ENCODE assay signal across 9 cellular contexts in the genomic region with DNA sequence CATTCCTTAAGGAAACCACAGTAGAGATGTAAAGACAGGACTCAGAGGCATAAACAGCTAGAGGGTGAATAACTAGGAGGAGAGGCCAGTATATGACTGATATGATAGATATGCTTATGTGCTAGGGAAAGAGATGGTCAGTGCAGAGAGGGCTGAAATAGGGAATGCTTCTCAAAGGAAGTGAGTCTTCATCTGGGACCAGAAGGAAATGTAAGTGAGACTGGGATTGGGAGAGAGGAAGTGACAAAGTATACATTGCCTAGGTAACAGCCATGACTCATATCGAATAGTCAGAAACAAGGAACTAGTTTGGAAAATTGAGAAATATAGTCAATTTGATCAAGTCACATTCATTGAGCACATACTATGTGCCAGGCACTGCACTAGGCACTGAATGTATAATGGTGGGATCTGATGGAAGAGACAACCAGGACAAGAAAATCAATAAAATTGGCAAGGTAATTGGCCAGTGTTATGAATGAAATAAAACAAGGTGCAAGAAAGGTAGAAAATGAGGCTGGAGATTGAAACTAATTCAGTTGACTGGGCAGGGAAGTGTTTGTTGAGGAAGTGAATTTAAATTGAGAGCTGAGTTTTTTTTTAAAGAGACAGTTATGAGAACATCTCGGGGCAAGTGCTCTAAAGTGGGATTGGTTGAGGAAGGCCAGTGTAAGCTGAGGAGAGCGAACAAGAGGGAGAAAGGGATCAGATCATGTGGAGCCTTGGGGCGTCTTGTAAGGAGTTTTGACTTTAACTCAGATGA. TPM values are rescaled to one million over a fixed set of nuclear protein-coding genes. Genes with fewer than 3 reads are reported as not detected.
DNase-seq lines count a peak whose midpoint lies in the region; ATAC-seq lines count a peak whose summit lies in the region.
"Had no signal": no experiment of that assay in that cellular context is flagged by ENCODE, and none has a peak within 500 bp of the region (broad histone marks: within the 10 kb centered on the region; RNA-seq: fewer than 3 reads in every experiment).

No MANE protein-coding gene starts in this region.

- H3K9ac ChIP-seq in BLaER1 treated with 17β-estradiol and CSF1 and Interleukin-3, amounts not matched to agents 10 nM and 100 nM, result no peak overlapping the region

- peak overlapping the region; percentile 35 for H3K4me3 Mint-ChIP-seq in activated CD4-positive, alpha-beta memory T cell treated with anti-CD3 and anti-CD28 coated beads, Interleukin-2, amount 10 ng/mL, durations not matched to agents 7 days and 5 days

- peak overlapping the region; percentile 20 to 85 (median 55); a peak in 19 of 22 replicates for H3K4me2 ChIP-seq in BLaER1 treated with 17β-estradiol and CSF1 and Interleukin-3, amounts not matched to agents 10 nM and 100 nM

- no peak overlapping the region for H3K4me3 ChIP-seq in BLaER1 treated with 17β-estradiol and CSF1 and Interleukin-3, amounts not matched to agents 10 nM and 100 nM

- peaks cover 76% of the 10 kb centered on the region for H3K4me1 Mint-ChIP-seq in activated CD4-positive, alpha-beta memory T cell treated with anti-CD3 and anti-CD28 coated beads, Interleukin-2, amount 10 ng/mL, durations not matched to agents 7 days and 5 days

- peaks cover 38 to 64% (median 48%) of the 10 kb centered on the region in 10 experiments for H3K4me1 ChIP-seq in BLaER1 treated with 17β-estradiol and CSF1 and Interleukin-3, amounts not matched to agents 10 nM and 100 nM

- peak overlapping the region in 5 of 11 experiments; percentile 28 to 58 (median 43); a peak in 10 of 22 replicates for H3K27ac ChIP-seq in BLaER1 treated with 17β-estradiol and CSF1 and Interleukin-3, amounts not matched to agents 10 nM and 100 nM

- DNase-seq in HS-27A (ENCODE audit: low read depth) (peak; percentile 9), kidney tubule cell (ENCODE audit: low spot score) (peak; percentile 96), midbrain (lab: John Stamatoyannopoulos, UW) (no peak)
- no peak for DNase-seq in activated CD4-positive, alpha-beta memory T cell treated with anti-CD3 and anti-CD28 coated beads, Interleukin-2, amount 10 ng/mL, durations not matched to agents 7 days and 5 days
- no peak for DNase-seq in activated CD4-positive, CD25-positive, alpha-beta regulatory T cell (lab: John Stamatoyannopoulos, UW)
- DNase-seq: NCI-H526 treated with DMSO at 0.1 percent for 48 hours had no signal

- H3K27me3 Mint-ChIP-seq in activated CD4-positive, alpha-beta memory T cell treated with anti-CD3 and anti-CD28 coated beads, Interleukin-2, amount 10 ng/mL, durations not matched to agents 7 days and 5 days, result no peaks in the 10 kb centered on the region

- POLR2A ChIA-PET in activated CD4-positive, alpha-beta memory T cell treated with anti-CD3 and anti-CD28 coated beads, Interleukin-2, amount 10 ng/mL, durations not matched to agents 7 days and 5 days (lab: Charles Lee), result interaction anchor here (0.6 to 5.9 kb wide), 4 partner anchors 9 to 72 kb away, joined by 3 to 44 read pairs (median 8); a partner anchor contains a TSS

- CTCF ChIA-PET in activated CD4-positive, alpha-beta memory T cell treated with anti-CD3 and anti-CD28 coated beads, Interleukin-2, amount 10 ng/mL, durations not matched to agents 7 days and 5 days (lab: Charles Lee), result interaction anchor here (1.3 kb wide), 1 partner anchor 11 kb away, joined by 7 read pairs; no protein-coding TSS in a partner anchor

- H3K36me3 Mint-ChIP-seq in activated CD4-positive, alpha-beta memory T cell treated with anti-CD3 and anti-CD28 coated beads, Interleukin-2, amount 10 ng/mL, durations not matched to agents 7 days and 5 days (ENCODE audit: low read depth), result peaks cover 61% of the 10 kb centered on the region

- H3K9me3 Mint-ChIP-seq in activated CD4-positive, alpha-beta memory T cell treated with anti-CD3 and anti-CD28 coated beads, Interleukin-2, amount 10 ng/mL, durations not matched to agents 7 days and 5 days, result no peaks in the 10 kb centered on the region

- peak overlapping the region; percentile 58 for H3K27ac Mint-ChIP-seq in activated CD4-positive, alpha-beta memory T cell treated with anti-CD3 and anti-CD28 coated beads, Interleukin-2, amount 10 ng/mL, durations not matched to agents 7 days and 5 days

- ATAC-seq in GM18861 (IDR thresholded peaks at IDR 0.05; ENCODE audit: unreplicated experiment) (no peak), HG03039 (IDR thresholded peaks at IDR 0.05; ENCODE audit: unreplicated experiment) (no peak)

- H3K27me3 ChIP-seq in BLaER1 treated with 17β-estradiol and CSF1 and Interleukin-3, amounts not matched to agents 10 nM and 100 nM, result no peaks in the 10 kb centered on the region

- H4K20me1 ChIP-seq in BLaER1 treated with 17β-estradiol and CSF1 and Interleukin-3, amounts not matched to agents 10 nM and 100 nM, result no peaks in the 10 kb centered on the region

- H3K9me3 ChIP-seq in BLaER1 treated with 17β-estradiol and CSF1 and Interleukin-3, amounts not matched to agents 10 nM and 100 nM (replicated peaks in 1 of 11), result no peaks in the 10 kb centered on the region

- peaks cover 0 to 63% (median 53%) of the 10 kb centered on the region in 11 experiments; a peak in 16 of 22 replicates for H3K36me3 ChIP-seq in BLaER1 treated with 17β-estradiol and CSF1 and Interleukin-3, amounts not matched to agents 10 nM and 100 nM

RNA-seq across cellular contexts. Expression of a gene that starts 4.3 kb away (rescaled TPM):
- 10 to 100 TPM; 91.3 to 93.9 TPM for total RNA-seq in activated CD4-positive, alpha-beta memory T cell treated with anti-CD3 and anti-CD28 coated beads, Interleukin-2, amount 10 ng/mL, durations not matched to agents 7 days and 5 days

RNA-seq across cellular contexts. Expression of a gene that starts 55.3 kb away (rescaled TPM):
- 10 to 100 TPM; 79.2 to 80.8 TPM for total RNA-seq in activated CD4-positive, alpha-beta memory T cell treated with anti-CD3 and anti-CD28 coated beads, Interleukin-2, amount 10 ng/mL, durations not matched to agents 7 days and 5 days

Comparison
In these comparisons a context has a peak if more than half of its experiments do, and no peak if none do; other contexts are left out.
1. DNase-seq: peak in HS-27A (single experiment) and kidney tubule cell (single experiment); none in activated CD4-positive, alpha-beta memory T cell treated with anti-CD3 and anti-CD28 coated beads, Interleukin-2, amount 10 ng/mL, durations not matched to agents 7 days and 5 days (single experiment), midbrain (single experiment) and activated CD4-positive, CD25-positive, alpha-beta regulatory T cell (0 of 4).